8 cellular contexts compared by ENCODE assay signal in genomic region chr1:21022279-21023040, GRCh38.
DNase-seq lines count a peak whose midpoint lies in the region; ATAC-seq and TF ChIP-seq lines count a peak whose summit lies in the region.

No MANE protein-coding gene starts in this region.

- TF ChIP-seq CTCF in foreskin keratinocyte (conservative IDR thresholded peaks at IDR 0.05) (peak; percentile 38), parathyroid adenoma (IDR thresholded peaks at IDR 0.05) (no peak)

- no peaks in the 10 kb centered on the region for H3K27me3 ChIP-seq in foreskin keratinocyte
- H3K27me3 ChIP-seq in parathyroid adenoma (ENCODE audit: control insufficient read depth, insufficient read depth, low read length), result no peaks in the 10 kb centered on the region

- no peaks in the 10 kb centered on the region for H3K9me3 Mint-ChIP-seq in activated T-cell treated with anti-CD3 and anti-CD28 coated beads, Interleukin-2, amount 50 U/mL, for 72 hours

- H3K36me3 ChIP-seq in parathyroid adenoma (ENCODE audit: control insufficient read depth, insufficient read depth, low read length), result no peaks in the 10 kb centered on the region

- DNase-seq in DMS 273 treated with DMSO at 0.1 percent for 48 hours (lab: John Stamatoyannopoulos, UW), result peak; percentile 74
- DNase-seq in NCI-H446 (lab: John Stamatoyannopoulos, UW), result peak; percentile 71 to 76
- peak; percentile 30 to 37 for DNase-seq in activated T-cell treated with anti-CD3 and anti-CD28 coated beads, Interleukin-2, amount 50 U/mL, for 72 hours
- DNase-seq in foreskin keratinocyte, result peak; percentile 88 to 95
- DNase-seq in effector CD4-positive, alpha-beta T cell, result no peak

- no peaks in the 10 kb centered on the region for H3K79me2 ChIP-seq in parathyroid adenoma

- H3K4me1 ChIP-seq in foreskin keratinocyte (peaks cover 13% of the 10 kb centered on the region), parathyroid adenoma (peaks cover 7% of the 10 kb centered on the region)

- no peaks in the 10 kb centered on the region for H3K9me3 ChIP-seq in parathyroid adenoma (ENCODE audit: control insufficient read depth, low read length)

- ATAC-seq in GM19351 (IDR thresholded peaks at IDR 0.05; ENCODE audit: unreplicated experiment) (peak; percentile 93), HG03469 (IDR thresholded peaks at IDR 0.05; ENCODE audit: unreplicated experiment) (peak; percentile 56), foreskin keratinocyte (peak; percentile 99)
- peak; percentile 87 to 100 for ATAC-seq in activated T-cell treated with anti-CD3 and anti-CD28 coated beads, Interleukin-2, amount 50 U/mL, for 72 hours (replicated peaks in 1 of 2)

- H3K4me3 Mint-ChIP-seq in activated T-cell treated with anti-CD3 and anti-CD28 coated beads, Interleukin-2, amount 50 U/mL, for 72 hours, result peak overlapping the region; percentile 32 to 79

- H3K4me1 Mint-ChIP-seq in activated T-cell treated with anti-CD3 and anti-CD28 coated beads, Interleukin-2, amount 50 U/mL, for 72 hours (ENCODE audit: low read depth), result peaks cover 15% of the 10 kb centered on the region

- H3K27ac Mint-ChIP-seq in activated T-cell treated with anti-CD3 and anti-CD28 coated beads, Interleukin-2, amount 50 U/mL, for 72 hours, result peak overlapping the region; percentile 95

- H3K4me2 ChIP-seq in parathyroid adenoma (ENCODE audit: low read length), result peak overlapping the region; percentile 60

- peak overlapping the region; percentile 35 for H3K4me3 ChIP-seq in parathyroid adenoma (ENCODE audit: low read depth, low read length)

- H2AFZ ChIP-seq in parathyroid adenoma, result no peak overlapping the region

- H3K27me3 Mint-ChIP-seq in activated T-cell treated with anti-CD3 and anti-CD28 coated beads, Interleukin-2, amount 50 U/mL, for 72 hours (ENCODE audit: low read depth), result no peaks in the 10 kb centered on the region

- H3K27ac ChIP-seq in foreskin keratinocyte (peak overlapping the region; percentile 86), parathyroid adenoma (peak overlapping the region; percentile 83)

- peaks cover 0 to 4% of the 10 kb centered on the region in 2 donors for H3K36me3 Mint-ChIP-seq in activated T-cell treated with anti-CD3 and anti-CD28 coated beads, Interleukin-2, amount 50 U/mL, for 72 hours (ENCODE audit: insufficient read depth in 2 of 2)

- H3K9ac ChIP-seq in parathyroid adenoma, result no peak overlapping the region
